1 cellular context compared by ENCODE assay signal in genomic region chr10:63391812-63392211, GRCh38.
TF ChIP-seq lines count a peak whose summit lies in the region.

No MANE protein-coding gene starts in this region.

TF ChIP-seq in HepG2, 621 proteins besides CTCF, POLR2A, EP300 and RAD21:
- TF ChIP-seq ZMYM3 (CRISPR knock-in tag; IDR thresholded peaks at IDR 0.05): no peak
- no peak for TF ChIP-seq HMG20A (CRISPR knock-in tag; IDR thresholded peaks at IDR 0.05; ENCODE audit: borderline replicate concordance)
- no peak for TF ChIP-seq MED13 (CRISPR knock-in tag; IDR thresholded peaks at IDR 0.05)
- no peak for TF ChIP-seq CCDC6 (CRISPR knock-in tag; IDR thresholded peaks at IDR 0.05)
